ENCODE assay signal across 8 cellular contexts in genomic region chr1:203273869-203274602, GRCh38. TPM values are rescaled to one million over a fixed set of nuclear protein-coding genes. Genes with fewer than 3 reads are reported as not detected.
A peak's percentile ranks its signal among the peaks of the same experiment; 100 is the strongest.
DNase-seq lines count a peak whose midpoint lies in the region; ATAC-seq and TF ChIP-seq lines count a peak whose summit lies in the region.

No MANE protein-coding gene starts in this region.

- H3K9me3 Mint-ChIP-seq in CD4-positive, alpha-beta T cell: no peaks in the 10 kb centered on the region
- no peaks in the 10 kb centered on the region for H3K9me3 Mint-ChIP-seq in activated naive CD8-positive, alpha-beta T cell treated with anti-CD3 and anti-CD28 coated beads, Interleukin-2, amount 10 ng/mL, durations not matched to agents 7 days and 5 days

- H3K18ac ChIP-seq in mesendoderm (ENCODE audit: low read length): no peak overlapping the region

- peaks cover 70% of the 10 kb centered on the region for H3K4me1 Mint-ChIP-seq in CD4-positive, alpha-beta T cell (ENCODE audit: low read depth)
- peaks cover 55% of the 10 kb centered on the region for H3K4me1 Mint-ChIP-seq in activated naive CD8-positive, alpha-beta T cell treated with anti-CD3 and anti-CD28 coated beads, Interleukin-2, amount 10 ng/mL, durations not matched to agents 7 days and 5 days

- no peaks in the 10 kb centered on the region for H3K9me3 ChIP-seq in CD4-positive, alpha-beta T cell (ENCODE audit: control insufficient read depth, low read length)
- H3K9me3 ChIP-seq in vagina: no peaks in the 10 kb centered on the region

- POLR2A ChIA-PET in CD4-positive, alpha-beta T cell (lab: Charles Lee): interaction anchor here (0.6 to 17.7 kb wide), 5 partner anchors 14 to 63 kb away, joined by 4 to 320 read pairs (median 187); partner anchors contain the start of gene BTG2
- POLR2A ChIA-PET in activated naive CD8-positive, alpha-beta T cell treated with anti-CD3 and anti-CD28 coated beads, Interleukin-2, amount 10 ng/mL, durations not matched to agents 7 days and 5 days (lab: Charles Lee): interaction anchor here (0.7 to 8.1 kb wide), 6 partner anchors 15 to 64 kb away, joined by 3 to 145 read pairs (median 29); partner anchors contain the start of gene BTG2

- H3K56ac ChIP-seq in mesendoderm (ENCODE audit: low read length): peak overlapping the region; percentile 84

- intact Hi-C loops in CD4-positive, alpha-beta T cell (cut with DNase I, micrococcal nuclease): loop anchor here (1.0 to 10.0 kb wide), 9 partner anchors 12 to 588 kb away; partner anchors contain the start of genes BTG2 (in 2 of the 2), SNRPE (in 1 of the 2), ZBED6 (in 1 of the 2) and ZC3H11A (in 1 of the 2)
- intact Hi-C loops in vagina (cut with DNase I): loop anchor here (5.0 kb wide), 2 partner anchors 33 to 53 kb away; partner anchors contain the start of gene BTG2

- ATAC-seq in CD4-positive, alpha-beta T cell (ENCODE audit: poor library complexity): no peak
- ATAC-seq in HG02885 (IDR thresholded peaks at IDR 0.05; ENCODE audit: poor library complexity, unreplicated experiment): peak; percentile 23
- peak; percentile 2 for ATAC-seq in activated naive CD8-positive, alpha-beta T cell treated with anti-CD3 and anti-CD28 coated beads, Interleukin-2, amount 10 ng/mL, durations not matched to agents 7 days and 5 days (ENCODE audit: low read depth)

- H3K4ac ChIP-seq in mesendoderm (ENCODE audit: low read depth, low read length): no peak overlapping the region

- no peak overlapping the region for H2BK120ac ChIP-seq in mesendoderm (ENCODE audit: low read depth, low read length)

- H2AK5ac ChIP-seq in mesendoderm (ENCODE audit: low read length): no peak overlapping the region

- no peaks in the 10 kb centered on the region for H3K79me2 ChIP-seq in mesendoderm (ENCODE audit: control insufficient read depth, insufficient read depth, low read length)

- H3K27ac ChIP-seq in CD4-positive, alpha-beta T cell (ENCODE audit: low read depth, low read length): peak overlapping the region; percentile 73
- H3K27ac ChIP-seq in mesendoderm (ENCODE audit: low read depth, low read length) (no peak overlapping the region), vagina (peak overlapping the region; percentile 81)

- no peaks in the 10 kb centered on the region for H3K36me3 Mint-ChIP-seq in CD4-positive, alpha-beta T cell (ENCODE audit: low read depth)
- H3K36me3 Mint-ChIP-seq in activated naive CD8-positive, alpha-beta T cell treated with anti-CD3 and anti-CD28 coated beads, Interleukin-2, amount 10 ng/mL, durations not matched to agents 7 days and 5 days: no peaks in the 10 kb centered on the region

- H2BK15ac ChIP-seq in mesendoderm (replicated peaks; ENCODE audit: low read depth): no peak overlapping the region

- peaks cover 2% of the 10 kb centered on the region for H3K4me1 ChIP-seq in mesendoderm (ENCODE audit: control insufficient read depth, low read depth, low read length)
- H3K4me1 ChIP-seq in vagina: peaks cover 62% of the 10 kb centered on the region

- WGBS in mesendoderm (ENCODE audit: extremely low coverage, insufficient coverage, low lambda C conversion rate): no CpG with 5 or more reads among the region's 12 CpGs

- no peak for DNase-seq in CD4-positive, alpha-beta T cell
- DNase-seq in activated naive CD8-positive, alpha-beta T cell treated with anti-CD3 and anti-CD28 coated beads, Interleukin-2, amount 10 ng/mL, durations not matched to agents 7 days and 5 days: peak; percentile 56
- no peak for DNase-seq in mesendoderm
- peak; percentile 89 to 95 for DNase-seq in vagina (ENCODE audit: extremely low spot score in 2 of 2)
- DNase-seq in GM20000 (ENCODE audit: low spot score): no peak
- DNase-seq in activated CD8-positive, alpha-beta memory T cell treated with anti-CD3 and anti-CD28 coated beads, Interleukin-2, amount 50 U/mL, for 48 hours: no peak
- no peak for DNase-seq in dermis blood vessel endothelial cell

- H3K4me3 Mint-ChIP-seq in CD4-positive, alpha-beta T cell: no peak overlapping the region
- H3K4me3 Mint-ChIP-seq in activated naive CD8-positive, alpha-beta T cell treated with anti-CD3 and anti-CD28 coated beads, Interleukin-2, amount 10 ng/mL, durations not matched to agents 7 days and 5 days: peak overlapping the region; percentile 75

- H4K8ac ChIP-seq in mesendoderm (ENCODE audit: low read depth, low read length): no peak overlapping the region

- CTCF ChIA-PET in CD4-positive, alpha-beta T cell (lab: Charles Lee): interaction anchor here (11.7 to 15.3 kb wide), 2 partner anchors 50 to 66 kb away, joined by 260 to 462 read pairs; no protein-coding TSS in a partner anchor

- H3K9ac ChIP-seq in mesendoderm (ENCODE audit: low read length): peak overlapping the region; percentile 36

- H2BK5ac ChIP-seq in mesendoderm (ENCODE audit: low read length): no peak overlapping the region

- H3K27me3 Mint-ChIP-seq in CD4-positive, alpha-beta T cell: no peaks in the 10 kb centered on the region
- no peaks in the 10 kb centered on the region for H3K27me3 Mint-ChIP-seq in activated naive CD8-positive, alpha-beta T cell treated with anti-CD3 and anti-CD28 coated beads, Interleukin-2, amount 10 ng/mL, durations not matched to agents 7 days and 5 days

- H3K36me3 ChIP-seq in mesendoderm (ENCODE audit: control insufficient read depth, insufficient read depth, low read length): no peaks in the 10 kb centered on the region
- H3K36me3 ChIP-seq in vagina: no peaks in the 10 kb centered on the region

- no peak overlapping the region for H4K5ac ChIP-seq in mesendoderm (ENCODE audit: low read length)

- H3K4me2 ChIP-seq in mesendoderm (ENCODE audit: low read length): peak overlapping the region; percentile 36

- TF ChIP-seq POLR2A in vagina (IDR thresholded peaks at IDR 0.05): peak in 1 of 2 donors; percentile 4

- H3K4me3 ChIP-seq in mesendoderm (ENCODE audit: low read length): no peak overlapping the region
- H3K4me3 ChIP-seq in vagina: peak overlapping the region in 1 of 2 donors; percentile 23

- TF ChIP-seq CTCF in CD4-positive, alpha-beta T cell (IDR thresholded peaks at IDR 0.05): no peak
- TF ChIP-seq CTCF in vagina (IDR thresholded peaks at IDR 0.05) (no peak), GM20000 (IDR thresholded peaks at IDR 0.05; ENCODE audit: extremely low read depth, missing control alignments) (no peak)

- H3K23ac ChIP-seq in mesendoderm (ENCODE audit: low read length): no peak overlapping the region

- no peaks in the 10 kb centered on the region for H3K27me3 ChIP-seq in CD4-positive, alpha-beta T cell (ENCODE audit: control insufficient read depth, insufficient read depth, low read length)
- H3K27me3 ChIP-seq in mesendoderm (ENCODE audit: insufficient read depth, low read length, poor library complexity): no peaks in the 10 kb centered on the region
- no peaks in the 10 kb centered on the region for H3K27me3 ChIP-seq in vagina

- H3K79me1 ChIP-seq in mesendoderm (ENCODE audit: low read length): no peaks in the 10 kb centered on the region

- peak overlapping the region; percentile 85 for H3K27ac Mint-ChIP-seq in CD4-positive, alpha-beta T cell
- H3K27ac Mint-ChIP-seq in activated naive CD8-positive, alpha-beta T cell treated with anti-CD3 and anti-CD28 coated beads, Interleukin-2, amount 10 ng/mL, durations not matched to agents 7 days and 5 days: peak overlapping the region; percentile 87

RNA-seq across cellular contexts. Expression of gene BTG2, which starts 31.3 kb away (rescaled TPM):
- total RNA-seq in CD4-positive, alpha-beta T cell: 100 to 1,000 TPM; 802 to 849 TPM
- total RNA-seq in activated naive CD8-positive, alpha-beta T cell treated with anti-CD3 and anti-CD28 coated beads, Interleukin-2, amount 10 ng/mL, durations not matched to agents 7 days and 5 days: 10 to 100 TPM; 90.3 to 99.8 TPM
- polyA plus RNA-seq in mesendoderm (2013, experiment 1 of 2): 4.1 TPM
- polyA plus RNA-seq in mesendoderm (2013, experiment 2 of 2): 3.9 TPM
- total RNA-seq in vagina (191 TPM), dermis blood vessel endothelial cell (63.5 and 64.7 TPM in 2 replicates)

RNA-seq across cellular contexts. Expression of gene CHIT1, which starts 44.6 kb away (rescaled TPM):
- total RNA-seq in CD4-positive, alpha-beta T cell: 1 to 10 TPM in 1 of 2 experiments, under 1 TPM in 1; 0.58 to 1.1 TPM
- 1 to 10 TPM in 1 of 2 experiments, under 1 TPM in 1; 0.67 to 1.0 TPM for total RNA-seq in activated naive CD8-positive, alpha-beta T cell treated with anti-CD3 and anti-CD28 coated beads, Interleukin-2, amount 10 ng/mL, durations not matched to agents 7 days and 5 days
- not detected for polyA plus RNA-seq in mesendoderm (2013, experiment 1 of 2)
- not detected for polyA plus RNA-seq in mesendoderm (2013, experiment 2 of 2)
- total RNA-seq in vagina (not detected), dermis blood vessel endothelial cell (under 0.01 TPM in 2 replicates)

Comparison
In these comparisons a context has a peak if more than half of its experiments do, and no peak if none do; other contexts are left out.
1. DNase-seq: peak in activated naive CD8-positive, alpha-beta T cell treated with anti-CD3 and anti-CD28 coated beads, Interleukin-2, amount 10 ng/mL, durations not matched to agents 7 days and 5 days (single experiment) and vagina (2 of 2); none in CD4-positive, alpha-beta T cell (0 of 10), mesendoderm (single experiment), GM20000 (single experiment), activated CD8-positive, alpha-beta memory T cell treated with anti-CD3 and anti-CD28 coated beads, Interleukin-2, amount 50 U/mL, for 48 hours (single experiment) and dermis blood vessel endothelial cell (single experiment).